In genomic region chr14:56829151-56829550, GRCh38 we compare ENCODE assay signal across 27 cellular contexts. TPM values are rescaled to one million over a fixed set of nuclear protein-coding genes. Genes with fewer than 3 reads are reported as not detected.
"Had no signal": no experiment of that assay in that cellular context is flagged by ENCODE, and none has a peak within 500 bp of the region (broad histone marks: within the 10 kb centered on the region; RNA-seq: fewer than 3 reads in every experiment).

No MANE protein-coding gene starts in this region.

- H3K4me3 ChIP-seq: stomach, suprapubic skin, testis, thoracic aorta, thyroid gland, tibial artery, tibial nerve, transverse colon, upper lobe of left lung, upper lobe of right lung, uterus, vagina had no signal

- H3K4me1 ChIP-seq: stomach, suprapubic skin, testis, thyroid gland, tibial artery, tibial nerve, transverse colon, upper lobe of left lung, upper lobe of right lung, uterus, vagina had no signal

- DNase-seq: stimulated activated CD4-positive, alpha-beta T cell treated with anti-CD3 and anti-CD28 coated beads, Interleukin-2, amount 100 ng/mL, for 48 hours; stimulated activated CD4-positive, alpha-beta T cell treated with anti-CD3 and anti-CD28 coated beads, Interleukin-4, amount 100 ng/mL, for 1 hour; stimulated activated CD4-positive, alpha-beta T cell treated with anti-CD3 and anti-CD28 coated beads, Interleukin-4, amount 100 ng/mL, for 24 hours; stimulated activated CD4-positive, alpha-beta T cell treated with anti-CD3 and anti-CD28 coated beads, Interleukin-4, amount 100 ng/mL, for 4 hours; stimulated activated CD8-positive, alpha-beta memory T cell treated with anti-CD3 and anti-CD28 coated beads, Interleukin-4, amount 100 ng/mL, for 48 hours; stimulated activated naive B cell treated with anti-CD40 and anti-IgM and Interleukin-4, amounts not matched to agents 10 μg/mL and 1 μg/mL and 100 μg/mL, for 72 hours; stimulated activated naive CD4-positive, alpha-beta T cell; stimulated activated naive CD4-positive, alpha-beta T cell treated with Interleukin-2 at 50 U/mL for 16 hours; stimulated activated naive CD8-positive, alpha-beta T cell treated with anti-CD3 and anti-CD28 coated beads, Interleukin-15, amount 100 ng/mL, for 72 hours; stimulated activated naive CD8-positive, alpha-beta T cell treated with anti-CD3 and anti-CD28 coated beads, Interleukin-15, Interleukin-2, amounts not matched to agents 100 U/mL and 50 U/mL, for 24 hours; stomach; substantia nigra; testis; thyroid gland; tibial artery; transverse colon; trophoblast cell; upper lobe of left lung; upper lobe of right lung; uterus had no signal

- H3K27ac ChIP-seq: stomach, suprapubic skin, testis, thoracic aorta, thyroid gland, tibial artery, tibial nerve, transverse colon, upper lobe of left lung, upper lobe of right lung, uterus, vagina had no signal

- FAIRE-seq: urothelium cell line had no signal

- H3K36me3 ChIP-seq: stomach, suprapubic skin, thoracic aorta, thyroid gland, tibial artery, tibial nerve, transverse colon, upper lobe of left lung, upper lobe of right lung, uterus, vagina had no signal

- H3K9me3 ChIP-seq: stomach, suprapubic skin, testis, thoracic aorta, thyroid gland, tibial artery, tibial nerve, transverse colon, upper lobe of left lung, upper lobe of right lung, uterus, vagina had no signal

- H3K27me3 ChIP-seq: testis, thyroid gland, tibial artery, tibial nerve, upper lobe of left lung, upper lobe of right lung, uterus, vagina had no signal

RNA-seq across cellular contexts. Expression of gene OTX2, which starts 18.9 kb away (rescaled TPM):
- total RNA-seq: stomach, subcutaneous adipose tissue, suprapubic skin, testis, thoracic aorta, thyroid gland, tibial nerve, transverse colon, upper lobe of left lung, upper lobe of right lung, urinary bladder, uterus, vagina had no signal
